12 cellular contexts compared by ENCODE assay signal in the genomic region with DNA sequence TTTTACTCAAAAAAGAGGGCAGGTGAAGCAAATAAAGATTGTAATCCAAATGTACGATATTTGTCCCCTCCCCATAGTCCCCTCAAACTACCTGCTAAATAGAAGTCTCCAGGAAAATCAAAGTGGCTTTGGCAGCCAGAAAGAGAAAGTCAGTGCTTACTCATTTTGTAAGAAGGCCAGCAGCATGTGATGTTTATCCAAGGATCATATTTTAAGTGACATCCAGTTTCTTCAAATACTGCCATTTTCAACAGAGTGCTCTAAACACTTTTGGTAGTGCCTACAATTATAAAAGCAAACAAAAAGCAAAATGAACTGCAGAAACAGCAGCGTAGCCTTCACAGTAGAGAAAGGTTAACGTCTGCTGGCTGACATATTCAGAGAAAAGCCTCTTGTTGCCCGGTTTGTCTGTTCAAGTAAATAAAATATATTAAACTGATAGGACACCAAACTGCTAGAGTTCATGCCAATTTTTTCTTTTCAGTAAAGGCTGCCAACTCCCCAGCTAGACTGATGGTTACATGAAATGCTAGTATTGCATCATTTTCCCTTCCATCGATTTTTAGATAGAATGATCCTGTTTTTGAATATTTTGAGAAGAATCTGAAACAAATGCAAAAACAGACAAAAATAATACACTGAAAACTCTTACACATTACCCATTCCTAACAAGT.
DNase-seq lines count a peak whose midpoint lies in the region; ATAC-seq, FAIRE-seq and TF ChIP-seq lines count a peak whose summit lies in the region.
"Had no signal": no experiment of that assay in that cellular context is flagged by ENCODE, and none has a peak within 500 bp of the region (broad histone marks: within the 10 kb centered on the region; RNA-seq: fewer than 3 reads in every experiment).

No MANE protein-coding gene starts in this region.

- H3K9me2 ChIP-seq in OCI-LY7 (ENCODE audit: insufficient read depth, low read length), result no peaks in the 10 kb centered on the region

- no peaks in the 10 kb centered on the region for H3K79me2 ChIP-seq in OCI-LY7 (ENCODE audit: insufficient read depth, low read depth, low read length)

- no peak for TF ChIP-seq POLR2A in body of pancreas (IDR thresholded peaks at IDR 0.05)

- H3K9me3 ChIP-seq in body of pancreas (no peaks in the 10 kb centered on the region), pancreas (no peaks in the 10 kb centered on the region), OCI-LY7 (ENCODE audit: low read length) (no peaks in the 10 kb centered on the region)
- H3K9me3 ChIP-seq: HAP-1 had no signal

- no peaks in the 10 kb centered on the region for H3K4me1 Mint-ChIP-seq in activated naive CD8-positive, alpha-beta T cell treated with anti-CD3 and anti-CD28 coated beads, Interleukin-2, amount 50 U/mL, for 24 hours

- DNase-seq in GM03348 (ENCODE audit: low spot score), result peak; percentile 12
- DNase-seq in NCI-H2081 treated with DMSO at 0.1 percent for 48 hours (lab: John Stamatoyannopoulos, UW), result peak; percentile 96
- DNase-seq in body of pancreas, result peak in 3 of 4 donors; percentile 6 to 14 (median 13)
- peak in 1 of 6 donors; percentile 14 for DNase-seq in pancreas
- DNase-seq in NCI-H345 (lab: John Stamatoyannopoulos, UW), result no peak
- no peak for DNase-seq in activated naive CD8-positive, alpha-beta T cell treated with anti-CD3 and anti-CD28 coated beads, Interleukin-2, amount 50 U/mL, for 24 hours
- no peak for DNase-seq in OCI-LY7 (ENCODE audit: low spot score)
- DNase-seq: activated CD8-positive, alpha-beta memory T cell treated with anti-CD3 and anti-CD28 coated beads for 24 hours; brain microvascular endothelial cell; NCI-H1048 had no signal

- no peak overlapping the region for H3K4me3 Mint-ChIP-seq in activated naive CD8-positive, alpha-beta T cell treated with anti-CD3 and anti-CD28 coated beads, Interleukin-2, amount 50 U/mL, for 24 hours

- ATAC-seq in body of pancreas (peak; percentile 49), pancreas (peak; percentile 70 to 75 (median 74)), HG03108 (IDR thresholded peaks at IDR 0.05; ENCODE audit: unreplicated experiment) (no peak)
- ATAC-seq in activated naive CD8-positive, alpha-beta T cell treated with anti-CD3 and anti-CD28 coated beads, Interleukin-2, amount 50 U/mL, for 24 hours, result no peak

- H3K27ac ChIP-seq in body of pancreas (peak overlapping the region in 3 of 4 donors; percentile 22 to 65 (median 38)), pancreas (peak overlapping the region in 2 of 4 donors; percentile 23 to 33), OCI-LY7 (ENCODE audit: low read depth, low read length, poor library complexity, severe bottlenecking) (no peak overlapping the region)
- H3K27ac ChIP-seq: brain microvascular endothelial cell had no signal

- H3K4me2 ChIP-seq in OCI-LY7 (ENCODE audit: low read length), result no peak overlapping the region

- no peak overlapping the region for H2AFZ ChIP-seq in OCI-LY7 (ENCODE audit: low read length)

- TF ChIP-seq CTCF in body of pancreas (IDR thresholded peaks at IDR 0.05) (no peak), pancreas (IDR thresholded peaks at IDR 0.05) (no peak), OCI-LY7 (conservative IDR thresholded peaks at IDR 0.05; ENCODE audit: low read length) (no peak)

- peaks cover 7% of the 10 kb centered on the region for H3K9me3 Mint-ChIP-seq in activated naive CD8-positive, alpha-beta T cell treated with anti-CD3 and anti-CD28 coated beads, Interleukin-2, amount 50 U/mL, for 24 hours

- FAIRE-seq in pancreas (lab: Jason Lieb, UNC), result no peak

- POLR2A ChIA-PET in OCI-LY7 (lab: Charles Lee), result interaction anchor here (0.6 kb wide), 1 partner anchor 89 kb away, joined by 3 read pairs; no protein-coding TSS in a partner anchor

- no peaks in the 10 kb centered on the region for H4K20me1 ChIP-seq in OCI-LY7 (ENCODE audit: insufficient read depth, low read length)

- intact Hi-C loops in body of pancreas (cut with DNase I) (no loop called here), pancreas (cut with DNase I) (no loop called here), OCI-LY7 (cut with micrococcal nuclease; ENCODE audit: unreplicated experiment) (no loop called here)

- H3K4me1 ChIP-seq in body of pancreas (peaks cover 24% of the 10 kb centered on the region), pancreas (peaks cover 15 to 21% (median 17%) of the 10 kb centered on the region in 3 donors), OCI-LY7 (ENCODE audit: insufficient read depth, low read length, poor library complexity, severe bottlenecking) (no peaks in the 10 kb centered on the region)
- H3K4me1 ChIP-seq: HAP-1 had no signal

- BruUV-seq in OCI-LY7 (replicated peaks; lab: Mats Ljungman, UMichigan), result no TSS peak

- WGBS in body of pancreas, 2 donors, result 11 to 17% methylated on average over 5 of the region's 5 CpGs
- 9 to 16% methylated on average over 5 of the region's 5 CpGs for WGBS in pancreas, 2 donors

- no peaks in the 10 kb centered on the region for H3K27me3 ChIP-seq in body of pancreas
- no peaks in the 10 kb centered on the region for H3K27me3 ChIP-seq in pancreas
- H3K27me3 ChIP-seq: brain microvascular endothelial cell had no signal

- H3K4me3 ChIP-seq in body of pancreas (no peak overlapping the region), pancreas (no peak overlapping the region), OCI-LY7 (ENCODE audit: low read depth, low read length, poor library complexity, severe bottlenecking) (no peak overlapping the region)
- H3K4me3 ChIP-seq: HAP-1 had no signal

- H3K36me3 ChIP-seq in body of pancreas (replicated peaks in 1 of 2; ENCODE audit: insufficient read depth in 1 of 2, low read depth in 2 of 2) (no peaks in the 10 kb centered on the region), pancreas (no peaks in the 10 kb centered on the region), OCI-LY7 (ENCODE audit: insufficient read depth, low read length) (no peaks in the 10 kb centered on the region)
- H3K36me3 ChIP-seq: brain microvascular endothelial cell, HAP-1 had no signal

- no peak overlapping the region for H3K27ac Mint-ChIP-seq in activated naive CD8-positive, alpha-beta T cell treated with anti-CD3 and anti-CD28 coated beads, Interleukin-2, amount 50 U/mL, for 24 hours

- no peaks in the 10 kb centered on the region for H3K36me3 Mint-ChIP-seq in activated naive CD8-positive, alpha-beta T cell treated with anti-CD3 and anti-CD28 coated beads, Interleukin-2, amount 50 U/mL, for 24 hours (ENCODE audit: low read depth)

- H3K27me3 Mint-ChIP-seq in activated naive CD8-positive, alpha-beta T cell treated with anti-CD3 and anti-CD28 coated beads, Interleukin-2, amount 50 U/mL, for 24 hours, result peaks cover 1% of the 10 kb centered on the region

- CTCF ChIA-PET in OCI-LY7 (lab: Charles Lee; ENCODE audit: unreplicated experiment), result no interaction called here

Comparison
In these comparisons a context has a peak if more than half of its experiments do, and no peak if none do; other contexts are left out.
1. DNase-seq: peak in GM03348 (single experiment), NCI-H2081 treated with DMSO at 0.1 percent for 48 hours (single experiment) and body of pancreas (3 of 4); none in NCI-H345 (single experiment), activated naive CD8-positive, alpha-beta T cell treated with anti-CD3 and anti-CD28 coated beads, Interleukin-2, amount 50 U/mL, for 24 hours (single experiment) and OCI-LY7 (single experiment).
2. ATAC-seq: peak in body of pancreas (single experiment) and pancreas (4 of 4); none in activated naive CD8-positive, alpha-beta T cell treated with anti-CD3 and anti-CD28 coated beads, Interleukin-2, amount 50 U/mL, for 24 hours (single experiment) and HG03108 (single experiment).